1 cellular context compared by ENCODE assay signal in the genomic region with DNA sequence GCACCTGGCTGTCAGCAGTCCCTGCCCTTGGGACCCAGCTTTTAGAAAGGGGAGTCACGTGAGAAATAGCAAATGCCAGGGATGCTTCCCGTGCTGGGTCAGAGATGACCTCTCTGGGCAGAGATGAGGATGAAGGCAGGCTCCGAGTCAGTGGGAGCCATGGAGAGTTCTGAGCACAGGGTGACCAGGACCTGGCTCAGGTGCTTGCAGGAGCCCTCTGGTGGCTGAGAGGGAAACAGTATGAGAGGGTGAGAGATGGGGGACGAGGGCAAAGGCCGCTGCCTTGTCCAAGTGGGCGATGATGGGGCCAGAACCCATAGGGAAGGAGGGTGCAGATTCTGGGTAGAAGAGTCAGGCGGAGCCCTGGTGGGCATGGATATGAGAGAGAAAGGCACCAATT.
TF ChIP-seq lines count a peak whose summit lies in the region.

No MANE protein-coding gene starts in this region.

TF ChIP-seq in K562, 482 proteins besides CTCF, POLR2A, EP300 and RAD21:
- TF ChIP-seq, protein P1, sequence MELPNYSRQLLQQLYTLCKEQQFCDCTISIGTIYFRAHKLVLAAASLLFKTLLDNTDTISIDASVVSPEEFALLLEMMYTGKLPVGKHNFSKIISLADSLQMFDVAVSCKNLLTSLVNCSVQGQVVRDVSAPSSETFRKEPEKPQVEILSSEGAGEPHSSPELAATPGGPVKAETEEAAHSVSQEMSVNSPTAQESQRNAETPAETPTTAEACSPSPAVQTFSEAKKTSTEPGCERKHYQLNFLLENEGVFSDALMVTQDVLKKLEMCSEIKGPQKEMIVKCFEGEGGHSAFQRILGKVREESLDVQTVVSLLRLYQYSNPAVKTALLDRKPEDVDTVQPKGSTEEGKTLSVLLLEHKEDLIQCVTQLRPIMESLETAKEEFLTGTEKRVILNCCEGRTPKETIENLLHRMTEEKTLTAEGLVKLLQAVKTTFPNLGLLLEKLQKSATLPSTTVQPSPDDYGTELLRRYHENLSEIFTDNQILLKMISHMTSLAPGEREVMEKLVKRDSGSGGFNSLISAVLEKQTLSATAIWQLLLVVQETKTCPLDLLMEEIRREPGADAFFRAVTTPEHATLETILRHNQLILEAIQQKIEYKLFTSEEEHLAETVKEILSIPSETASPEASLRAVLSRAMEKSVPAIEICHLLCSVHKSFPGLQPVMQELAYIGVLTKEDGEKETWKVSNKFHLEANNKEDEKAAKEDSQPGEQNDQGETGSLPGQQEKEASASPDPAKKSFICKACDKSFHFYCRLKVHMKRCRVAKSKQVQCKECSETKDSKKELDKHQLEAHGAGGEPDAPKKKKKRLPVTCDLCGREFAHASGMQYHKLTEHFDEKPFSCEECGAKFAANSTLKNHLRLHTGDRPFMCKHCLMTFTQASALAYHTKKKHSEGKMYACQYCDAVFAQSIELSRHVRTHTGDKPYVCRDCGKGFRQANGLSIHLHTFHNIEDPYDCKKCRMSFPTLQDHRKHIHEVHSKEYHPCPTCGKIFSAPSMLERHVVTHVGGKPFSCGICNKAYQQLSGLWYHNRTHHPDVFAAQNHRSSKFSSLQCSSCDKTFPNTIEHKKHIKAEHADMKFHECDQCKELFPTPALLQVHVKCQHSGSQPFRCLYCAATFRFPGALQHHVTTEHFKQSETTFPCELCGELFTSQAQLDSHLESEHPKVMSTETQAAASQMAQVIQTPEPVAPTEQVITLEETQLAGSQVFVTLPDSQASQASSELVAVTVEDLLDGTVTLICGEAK (IDR thresholded peaks at IDR 0.05) = no peak
- TF ChIP-seq, protein P1 (CRISPR knock-in tag; IDR thresholded peaks at IDR 0.05) = 0 out of 2 replicates have a peak, but pooled peaks have one; percentile 35
- TF ChIP-seq, protein P2, sequence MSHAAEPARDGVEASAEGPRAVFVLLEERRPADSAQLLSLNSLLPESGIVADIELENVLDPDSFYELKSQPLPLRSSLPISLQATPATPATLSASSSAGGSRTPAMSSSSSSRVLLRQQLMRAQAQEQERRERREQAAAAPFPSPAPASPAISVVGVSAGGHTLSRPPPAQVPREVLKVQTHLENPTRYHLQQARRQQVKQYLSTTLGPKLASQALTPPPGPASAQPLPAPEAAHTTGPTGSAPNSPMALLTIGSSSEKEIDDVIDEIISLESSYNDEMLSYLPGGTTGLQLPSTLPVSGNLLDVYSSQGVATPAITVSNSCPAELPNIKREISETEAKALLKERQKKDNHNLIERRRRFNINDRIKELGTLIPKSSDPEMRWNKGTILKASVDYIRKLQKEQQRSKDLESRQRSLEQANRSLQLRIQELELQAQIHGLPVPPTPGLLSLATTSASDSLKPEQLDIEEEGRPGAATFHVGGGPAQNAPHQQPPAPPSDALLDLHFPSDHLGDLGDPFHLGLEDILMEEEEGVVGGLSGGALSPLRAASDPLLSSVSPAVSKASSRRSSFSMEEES (CRISPR knock-in tag; IDR thresholded peaks at IDR 0.05) = no peak
- TF ChIP-seq PTBP1 (IDR thresholded peaks at IDR 0.05; ENCODE audit: low read depth, low read length) = no peak
- peak; percentile 16; the same call in 1 of the 2 replicates for TF ChIP-seq SUPT5H (IDR thresholded peaks at IDR 0.05)
- no peak for TF ChIP-seq RCOR1 (IDR thresholded peaks at IDR 0.05; ENCODE audit: borderline replicate concordance in 1 of 2, low read depth in 2 of 2, low read length in 2 of 2)
- TF ChIP-seq TGIF2 (CRISPR knock-in tag; IDR thresholded peaks at IDR 0.05) = no peak
- TF ChIP-seq, protein P3, sequence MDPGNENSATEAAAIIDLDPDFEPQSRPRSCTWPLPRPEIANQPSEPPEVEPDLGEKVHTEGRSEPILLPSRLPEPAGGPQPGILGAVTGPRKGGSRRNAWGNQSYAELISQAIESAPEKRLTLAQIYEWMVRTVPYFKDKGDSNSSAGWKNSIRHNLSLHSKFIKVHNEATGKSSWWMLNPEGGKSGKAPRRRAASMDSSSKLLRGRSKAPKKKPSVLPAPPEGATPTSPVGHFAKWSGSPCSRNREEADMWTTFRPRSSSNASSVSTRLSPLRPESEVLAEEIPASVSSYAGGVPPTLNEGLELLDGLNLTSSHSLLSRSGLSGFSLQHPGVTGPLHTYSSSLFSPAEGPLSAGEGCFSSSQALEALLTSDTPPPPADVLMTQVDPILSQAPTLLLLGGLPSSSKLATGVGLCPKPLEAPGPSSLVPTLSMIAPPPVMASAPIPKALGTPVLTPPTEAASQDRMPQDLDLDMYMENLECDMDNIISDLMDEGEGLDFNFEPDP (CRISPR knock-in tag; IDR thresholded peaks at IDR 0.05) = no peak
- TF ChIP-seq RFX1 (IDR thresholded peaks at IDR 0.05) = no peak
- no peak for TF ChIP-seq TARDBP (IDR thresholded peaks at IDR 0.05)
- peak; percentile 49; the same call in 1 of the 2 replicates for TF ChIP-seq SMC3 (conservative IDR thresholded peaks at IDR 0.05; ENCODE audit: insufficient read depth, low read depth, low read length)
- TF ChIP-seq, protein P4, sequence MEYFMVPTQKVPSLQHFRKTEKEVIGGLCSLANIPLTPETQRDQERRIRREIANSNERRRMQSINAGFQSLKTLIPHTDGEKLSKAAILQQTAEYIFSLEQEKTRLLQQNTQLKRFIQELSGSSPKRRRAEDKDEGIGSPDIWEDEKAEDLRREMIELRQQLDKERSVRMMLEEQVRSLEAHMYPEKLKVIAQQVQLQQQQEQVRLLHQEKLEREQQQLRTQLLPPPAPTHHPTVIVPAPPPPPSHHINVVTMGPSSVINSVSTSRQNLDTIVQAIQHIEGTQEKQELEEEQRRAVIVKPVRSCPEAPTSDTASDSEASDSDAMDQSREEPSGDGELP (CRISPR knock-in tag; IDR thresholded peaks at IDR 0.05; ENCODE audit: borderline replicate concordance) = 0 out of 2 replicates have a peak, but pooled peaks have one; percentile 34
- TF ChIP-seq, protein P5, sequence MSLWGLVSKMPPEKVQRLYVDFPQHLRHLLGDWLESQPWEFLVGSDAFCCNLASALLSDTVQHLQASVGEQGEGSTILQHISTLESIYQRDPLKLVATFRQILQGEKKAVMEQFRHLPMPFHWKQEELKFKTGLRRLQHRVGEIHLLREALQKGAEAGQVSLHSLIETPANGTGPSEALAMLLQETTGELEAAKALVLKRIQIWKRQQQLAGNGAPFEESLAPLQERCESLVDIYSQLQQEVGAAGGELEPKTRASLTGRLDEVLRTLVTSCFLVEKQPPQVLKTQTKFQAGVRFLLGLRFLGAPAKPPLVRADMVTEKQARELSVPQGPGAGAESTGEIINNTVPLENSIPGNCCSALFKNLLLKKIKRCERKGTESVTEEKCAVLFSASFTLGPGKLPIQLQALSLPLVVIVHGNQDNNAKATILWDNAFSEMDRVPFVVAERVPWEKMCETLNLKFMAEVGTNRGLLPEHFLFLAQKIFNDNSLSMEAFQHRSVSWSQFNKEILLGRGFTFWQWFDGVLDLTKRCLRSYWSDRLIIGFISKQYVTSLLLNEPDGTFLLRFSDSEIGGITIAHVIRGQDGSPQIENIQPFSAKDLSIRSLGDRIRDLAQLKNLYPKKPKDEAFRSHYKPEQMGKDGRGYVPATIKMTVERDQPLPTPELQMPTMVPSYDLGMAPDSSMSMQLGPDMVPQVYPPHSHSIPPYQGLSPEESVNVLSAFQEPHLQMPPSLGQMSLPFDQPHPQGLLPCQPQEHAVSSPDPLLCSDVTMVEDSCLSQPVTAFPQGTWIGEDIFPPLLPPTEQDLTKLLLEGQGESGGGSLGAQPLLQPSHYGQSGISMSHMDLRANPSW (CRISPR knock-in tag; IDR thresholded peaks at IDR 0.05) = peak; percentile 84; the same call in 1 of the 2 replicates
- TF ChIP-seq BRCA1 (IDR thresholded peaks at IDR 0.05) = no peak
- TF ChIP-seq BRCA1 (CRISPR knock-in tag; IDR thresholded peaks at IDR 0.05) = no peak
- TF ChIP-seq ZFP36 (IDR thresholded peaks at IDR 0.05; ENCODE audit: low read depth, low read length, partially characterized antibody) = peak; percentile 69
